In genomic region chr20:2657674-2658073, GRCh38 we compare ENCODE assay signal across 11 cellular contexts.
"Had no signal": no experiment of that assay in that cellular context is flagged by ENCODE, and none has a peak within 500 bp of the region (broad histone marks: within the 10 kb centered on the region; RNA-seq: fewer than 3 reads in every experiment).

No MANE protein-coding gene starts in this region.

- DNase-seq: activated B cell treated with CpG ODN at 0.5 μM for 24 hours; activated CD4-positive, alpha-beta T cell treated with anti-CD3 and anti-CD28 coated beads, Interleukin-2, amount 10 ng/mL, durations not matched to agents 24 days and 14 days; activated gamma-delta T cell treated with Interleukin-2 at 50 U/mL for 16 hours; adrenal gland; islet precursor cell; naive thymus-derived CD4-positive, alpha-beta T cell; substantia nigra; SW 1271; uterus had no signal

- H3K27ac Mint-ChIP-seq: activated B cell treated with CpG ODN at 0.5 μM for 24 hours; stimulated activated memory B cell treated with anti-CD40 and anti-IgM and Interleukin-4, amounts not matched to agents 10 μg/mL and 1 μg/mL and 100 μg/mL, for 72 hours had no signal

- H3K9me3 Mint-ChIP-seq: activated B cell treated with CpG ODN at 0.5 μM for 24 hours; activated CD4-positive, alpha-beta T cell treated with anti-CD3 and anti-CD28 coated beads, Interleukin-2, amount 10 ng/mL, durations not matched to agents 24 days and 14 days; naive thymus-derived CD4-positive, alpha-beta T cell; stimulated activated memory B cell treated with anti-CD40 and anti-IgM and Interleukin-4, amounts not matched to agents 10 μg/mL and 1 μg/mL and 100 μg/mL, for 72 hours had no signal

- H3K27me3 Mint-ChIP-seq: activated B cell treated with CpG ODN at 0.5 μM for 24 hours; activated CD4-positive, alpha-beta T cell treated with anti-CD3 and anti-CD28 coated beads, Interleukin-2, amount 10 ng/mL, durations not matched to agents 24 days and 14 days; naive thymus-derived CD4-positive, alpha-beta T cell; stimulated activated memory B cell treated with anti-CD40 and anti-IgM and Interleukin-4, amounts not matched to agents 10 μg/mL and 1 μg/mL and 100 μg/mL, for 72 hours had no signal

- H3K4me3 Mint-ChIP-seq: activated B cell treated with CpG ODN at 0.5 μM for 24 hours; stimulated activated memory B cell treated with anti-CD40 and anti-IgM and Interleukin-4, amounts not matched to agents 10 μg/mL and 1 μg/mL and 100 μg/mL, for 72 hours had no signal

- ATAC-seq: esophagus mucosa had no signal
